ENCODE assay signal across 20 cellular contexts in genomic region chr19:46633130-46633529, GRCh38. TPM values are rescaled to one million over a fixed set of nuclear protein-coding genes. Genes with fewer than 3 reads are reported as not detected.
DNase-seq lines count a peak whose midpoint lies in the region; ATAC-seq, FAIRE-seq and TF ChIP-seq lines count a peak whose summit lies in the region.
"Had no signal": no experiment of that assay in that cellular context is flagged by ENCODE, and none has a peak within 500 bp of the region (broad histone marks: within the 10 kb centered on the region; RNA-seq: fewer than 3 reads in every experiment).

No MANE protein-coding gene starts in this region.

- no peak overlapping the region for H3K27ac Mint-ChIP-seq in activated naive CD4-positive, alpha-beta T cell treated with anti-CD3 and anti-CD28 coated beads for 36 hours
- H3K27ac Mint-ChIP-seq in activated naive CD4-positive, alpha-beta T cell treated with anti-CD3 and anti-CD28 coated beads, Interleukin-2, amount 50 U/mL, for 72 hours = peak overlapping the region in 1 of 2 donors; percentile 48
- peak overlapping the region; percentile 72 for H3K27ac Mint-ChIP-seq in central memory CD8-positive, alpha-beta T cell (ENCODE audit: low read depth)

- no peaks in the 10 kb centered on the region for H3K79me2 ChIP-seq in PC-9 (ENCODE audit: low read depth)

- no peak overlapping the region for H2AFZ ChIP-seq in PC-9

- H3K36me3 Mint-ChIP-seq in activated naive CD4-positive, alpha-beta T cell treated with anti-CD3 and anti-CD28 coated beads for 36 hours (ENCODE audit: low read depth) = no peaks in the 10 kb centered on the region
- H3K36me3 Mint-ChIP-seq in activated naive CD4-positive, alpha-beta T cell treated with anti-CD3 and anti-CD28 coated beads, Interleukin-2, amount 50 U/mL, for 72 hours = peaks cover 0 to 4% of the 10 kb centered on the region in 2 donors
- peaks cover 4% of the 10 kb centered on the region for H3K36me3 Mint-ChIP-seq in central memory CD8-positive, alpha-beta T cell (ENCODE audit: insufficient read depth)

- POLR2A ChIA-PET in PC-9 (lab: Charles Lee; ENCODE audit: unreplicated experiment) = no interaction called here

- FAIRE-seq in small intestine (lab: Jason Lieb, UNC) (no peak), HTR-8/SVneo (lab: Jason Lieb, UNC) (no peak)
- FAIRE-seq: endothelial cell of umbilical vein, keratinocyte had no signal

- H3K9me2 ChIP-seq in PC-9 (ENCODE audit: insufficient read depth) = no peaks in the 10 kb centered on the region

- H3K4me1 ChIP-seq in PC-9 (replicated peaks; ENCODE audit: insufficient read depth) (peaks cover 8% of the 10 kb centered on the region), small intestine (ENCODE audit: control insufficient read depth in 2 of 2, insufficient read depth in 1 of 2, low read depth in 1 of 2, low read length in 1 of 2) (peaks cover 0 to 5% of the 10 kb centered on the region in 2 donors), upper lobe of right lung (peaks cover 19% of the 10 kb centered on the region)

- no peaks in the 10 kb centered on the region for H3K27me3 Mint-ChIP-seq in activated naive CD4-positive, alpha-beta T cell treated with anti-CD3 and anti-CD28 coated beads for 36 hours (ENCODE audit: low read depth)
- peaks cover 24% of the 10 kb centered on the region for H3K27me3 Mint-ChIP-seq in central memory CD8-positive, alpha-beta T cell

- H3K27ac ChIP-seq in PC-9 = no peak overlapping the region
- H3K27ac ChIP-seq in small intestine (ENCODE audit: low read depth in 1 of 2, low read length in 1 of 2) = no peak overlapping the region
- H3K27ac ChIP-seq in upper lobe of right lung = no peak overlapping the region
- H3K27ac ChIP-seq: psoas muscle, SK-N-MC had no signal

- no peak for DNase-seq in activated naive CD4-positive, alpha-beta T cell treated with anti-CD3 and anti-CD28 coated beads for 36 hours
- no peak for DNase-seq in activated naive CD4-positive, alpha-beta T cell treated with anti-CD3 and anti-CD28 coated beads, Interleukin-2, amount 50 U/mL, for 72 hours (ENCODE audit: low spot score in 2 of 2)
- DNase-seq in PC-9 (no peak), small intestine (peak; percentile 48), HTR-8/SVneo (ENCODE audit: insufficient read length, low spot score) (no peak), upper lobe of right lung (no peak)
- DNase-seq in central memory CD8-positive, alpha-beta T cell (ENCODE audit: low spot score in 2 of 2) = no peak
- DNase-seq in central memory CD4-positive, alpha-beta T cell = no peak
- DNase-seq: activated effector memory CD4-positive, alpha-beta T cell treated with Interleukin-2 at 50 U/mL for 16 hours; DMS53; psoas muscle; stimulated activated CD4-positive, alpha-beta T cell treated with anti-CD3 and anti-CD28 coated beads, Interleukin-15, amount 100 ng/mL, for 24 hours had no signal

- CTCF ChIA-PET in activated naive CD4-positive, alpha-beta T cell treated with anti-CD3 and anti-CD28 coated beads for 36 hours (lab: Charles Lee) = interaction anchor here (1.2 to 4.7 kb wide), 6 partner anchors 12 to 33 kb away, joined by 3 to 13 read pairs (median 6); partner anchors contain the start of gene DACT3
- CTCF ChIA-PET in PC-9 (lab: Charles Lee) = interaction anchor here (0.5 kb wide), 1 partner anchor 11 kb away, joined by 9 read pairs; no protein-coding TSS in a partner anchor

- no peaks in the 10 kb centered on the region for H4K20me1 ChIP-seq in PC-9 (ENCODE audit: insufficient read depth)

- H3F3A ChIP-seq in PC-9 (ENCODE audit: insufficient read depth, low read depth) = no peaks in the 10 kb centered on the region; the same call in 1 of the 2 replicates

- no TSS peak for BruUV-seq in PC-9 (replicated peaks; lab: Mats Ljungman, UMichigan)

- H3K36me3 ChIP-seq in PC-9 (ENCODE audit: low read depth) (no peaks in the 10 kb centered on the region), small intestine (ENCODE audit: control insufficient read depth in 2 of 2, insufficient read depth in 2 of 2, low read length in 2 of 2) (no peaks in the 10 kb centered on the region), upper lobe of right lung (no peaks in the 10 kb centered on the region)

- ATAC-seq in activated naive CD4-positive, alpha-beta T cell treated with anti-CD3 and anti-CD28 coated beads, Interleukin-2, amount 50 U/mL, for 72 hours = no peak
- no peak for ATAC-seq in central memory CD8-positive, alpha-beta T cell (replicated peaks; ENCODE audit: extremely low read depth, poor library complexity, severe bottlenecking)
- no peak for ATAC-seq in upper lobe of right lung

- H3K4me3 ChIP-seq in PC-9 (no peak overlapping the region; the same call in 1 of the 2 replicates), small intestine (ENCODE audit: low read depth in 1 of 2, low read length in 2 of 2) (no peak overlapping the region), upper lobe of right lung (no peak overlapping the region)

- H3K4me2 ChIP-seq in PC-9 = peak overlapping the region; percentile 93

- intact Hi-C loops in activated naive CD4-positive, alpha-beta T cell treated with anti-CD3 and anti-CD28 coated beads for 36 hours (cut with micrococcal nuclease) = no loop called here
- intact Hi-C loops in PC-9 (cut with micrococcal nuclease; ENCODE audit: unreplicated experiment) = no loop called here
- intact Hi-C loops in upper lobe of right lung (cut with DNase I) = no loop called here

- no peaks in the 10 kb centered on the region for H3K9me3 Mint-ChIP-seq in activated naive CD4-positive, alpha-beta T cell treated with anti-CD3 and anti-CD28 coated beads for 36 hours
- H3K9me3 Mint-ChIP-seq in activated naive CD4-positive, alpha-beta T cell treated with anti-CD3 and anti-CD28 coated beads, Interleukin-2, amount 50 U/mL, for 72 hours = no peaks in the 10 kb centered on the region
- no peaks in the 10 kb centered on the region for H3K9me3 Mint-ChIP-seq in central memory CD8-positive, alpha-beta T cell

- H3K27me3 ChIP-seq in PC-9 (ENCODE audit: insufficient read depth, low read depth) = peaks cover 64% of the 10 kb centered on the region
- H3K27me3 ChIP-seq in small intestine (ENCODE audit: control insufficient read depth in 2 of 2, insufficient read depth in 2 of 2, low read length in 2 of 2) = peaks cover 0 to 3% of the 10 kb centered on the region in 2 donors
- peaks cover 21% of the 10 kb centered on the region for H3K27me3 ChIP-seq in upper lobe of right lung

- H3K9me3 ChIP-seq in PC-9 (ENCODE audit: insufficient read depth, low read depth) (no peaks in the 10 kb centered on the region), small intestine (ENCODE audit: control insufficient read depth, low read depth) (no peaks in the 10 kb centered on the region), upper lobe of right lung (no peaks in the 10 kb centered on the region)
- H3K9me3 ChIP-seq: psoas muscle had no signal

- H3K4me1 Mint-ChIP-seq in activated naive CD4-positive, alpha-beta T cell treated with anti-CD3 and anti-CD28 coated beads for 36 hours (ENCODE audit: low read depth) = peaks cover 24% of the 10 kb centered on the region
- peaks cover 11% of the 10 kb centered on the region for H3K4me1 Mint-ChIP-seq in central memory CD8-positive, alpha-beta T cell

- TF ChIP-seq CTCF in PC-9 (conservative IDR thresholded peaks at IDR 0.05) (no peak), upper lobe of right lung (IDR thresholded peaks at IDR 0.05) (no peak)

- 38 to 79% (median 47%) methylated on average over 3 of the region's 3 CpGs for WGBS in small intestine, 3 donors

- H3K4me3 Mint-ChIP-seq in activated naive CD4-positive, alpha-beta T cell treated with anti-CD3 and anti-CD28 coated beads for 36 hours = peak overlapping the region; percentile 74
- peak overlapping the region; percentile 58 for H3K4me3 Mint-ChIP-seq in central memory CD8-positive, alpha-beta T cell

RNA-seq across cellular contexts. Expression of gene GNG8, which starts 2.9 kb away (rescaled TPM):
- total RNA-seq in activated naive CD4-positive, alpha-beta T cell treated with anti-CD3 and anti-CD28 coated beads for 36 hours = 1 to 10 TPM; 7.1 to 8.1 TPM
- total RNA-seq in activated naive CD4-positive, alpha-beta T cell treated with anti-CD3 and anti-CD28 coated beads, Interleukin-2, amount 50 U/mL, for 72 hours = 10 to 100 TPM in 1 of 2 donors, 1 to 10 TPM in 1; 5.2 to 17.4 TPM
- not detected in 2 replicates for total RNA-seq in PC-9 (2021)
- polyA plus RNA-seq in small intestine = not detected
- total RNA-seq in upper lobe of right lung = not detected
- total RNA-seq: cardiac septum, endothelial cell of umbilical vein, glomerular endothelial cell, HT1080, mucosa of gallbladder, psoas muscle had no signal
- polyA plus RNA-seq: endothelial cell of umbilical vein, keratinocyte, psoas muscle, thymus had no signal

RNA-seq across cellular contexts. Expression of gene PTGIR, which starts 8.2 kb away (rescaled TPM):
- 10 to 100 TPM; 16.3 to 17.2 TPM for total RNA-seq in activated naive CD4-positive, alpha-beta T cell treated with anti-CD3 and anti-CD28 coated beads for 36 hours
- 10 to 100 TPM; 14.7 to 38.0 TPM for total RNA-seq in activated naive CD4-positive, alpha-beta T cell treated with anti-CD3 and anti-CD28 coated beads, Interleukin-2, amount 50 U/mL, for 72 hours
- 0.28 TPM in 1 of 2 replicates, not detected in the other for total RNA-seq in PC-9 (2021)
- 1 to 10 TPM in 1 of 3 donors, under 1 TPM in 1, not detected in 1; 0.45 to 3.4 TPM for polyA plus RNA-seq in small intestine
- total RNA-seq in upper lobe of right lung = 12.6 TPM
- polyA plus RNA-seq: keratinocyte had no signal

RNA-seq across cellular contexts. Expression of gene DACT3, which starts 27.9 kb away (rescaled TPM):
- total RNA-seq in activated naive CD4-positive, alpha-beta T cell treated with anti-CD3 and anti-CD28 coated beads for 36 hours = 1 to 10 TPM; 2.4 to 3.0 TPM
- 10 to 100 TPM in 1 of 2 donors, 1 to 10 TPM in 1; 1.9 to 25.9 TPM for total RNA-seq in activated naive CD4-positive, alpha-beta T cell treated with anti-CD3 and anti-CD28 coated beads, Interleukin-2, amount 50 U/mL, for 72 hours
- total RNA-seq in PC-9 (2021) = 0.13 TPM in 1 of 2 replicates, not detected in the other
- polyA plus RNA-seq in small intestine = 1 to 10 TPM in 2 of 3 donors, not detected in 1; 2.2 to 5.3 TPM
- total RNA-seq in upper lobe of right lung = 10.0 TPM

RNA-seq across cellular contexts. Expression of gene CALM3, which starts 32.0 kb away (rescaled TPM):
- total RNA-seq in activated naive CD4-positive, alpha-beta T cell treated with anti-CD3 and anti-CD28 coated beads for 36 hours = 100 to 1,000 TPM; 482 to 500 TPM
- total RNA-seq in activated naive CD4-positive, alpha-beta T cell treated with anti-CD3 and anti-CD28 coated beads, Interleukin-2, amount 50 U/mL, for 72 hours = 100 to 1,000 TPM; 413 to 615 TPM
- total RNA-seq in PC-9 (2021) = 211 and 239 TPM in 2 replicates
- polyA plus RNA-seq in small intestine = 100 to 1,000 TPM; 189 to 356 (median 240) TPM
- total RNA-seq in upper lobe of right lung = 142 TPM

Comparison
In these comparisons a context has a peak if more than half of its experiments do, and no peak if none do; other contexts are left out.
1. RNA of gene PTGIR, which starts 8.2 kb away (total RNA-seq): 14.7 to 38.0 TPM in activated naive CD4-positive, alpha-beta T cell treated with anti-CD3 and anti-CD28 coated beads, Interleukin-2, amount 50 U/mL, for 72 hours, 16.3 to 17.2 TPM in activated naive CD4-positive, alpha-beta T cell treated with anti-CD3 and anti-CD28 coated beads for 36 hours and 12.6 TPM in upper lobe of right lung (single experiment); 0.28 TPM in PC-9; every median in the first group is over 10 times any median in the second.